Comparison of ENCODE assay signal across 17 cellular contexts in genomic region chr2:158496986-158497385, GRCh38. TPM values are rescaled to one million over a fixed set of nuclear protein-coding genes. Genes with fewer than 3 reads are reported as not detected.
A peak's percentile ranks its signal among the peaks of the same experiment; 100 is the strongest.
DNase-seq lines count a peak whose midpoint lies in the region; ATAC-seq and TF ChIP-seq lines count a peak whose summit lies in the region.
"Had no signal": no experiment of that assay in that cellular context is flagged by ENCODE, and none has a peak within 500 bp of the region (broad histone marks: within the 10 kb centered on the region; RNA-seq: fewer than 3 reads in every experiment).

No MANE protein-coding gene starts in this region.

- H3K27ac Mint-ChIP-seq in nephron, result peak overlapping the region; percentile 11 to 61 (median 21)
- H3K27ac Mint-ChIP-seq: activated naive CD8-positive, alpha-beta T cell; endodermal cell; T-cell had no signal

- H3K36me3 Mint-ChIP-seq in nephron (ENCODE audit: low read depth), result peaks cover 7% of the 10 kb centered on the region

- peaks cover 44% of the 10 kb centered on the region for H3K4me1 Mint-ChIP-seq in nephron

- H3K9me3 Mint-ChIP-seq in nephron, result no peaks in the 10 kb centered on the region
- H3K9me3 Mint-ChIP-seq: CD8-positive, alpha-beta memory T cell; endodermal cell; T-cell had no signal

- H3K4me3 Mint-ChIP-seq in nephron, result no peak overlapping the region
- H3K4me3 Mint-ChIP-seq: activated naive CD8-positive, alpha-beta T cell; CD8-positive, alpha-beta memory T cell; endodermal cell; T-cell had no signal

- no peak overlapping the region for H3K4me3 ChIP-seq in dorsolateral prefrontal cortex

- peak overlapping the region; percentile 38 for H3K27ac ChIP-seq in epithelial cell of prostate
- H3K27ac ChIP-seq in dorsolateral prefrontal cortex, result no peak overlapping the region

- no peak for TF ChIP-seq CTCF in nephron (IDR thresholded peaks at IDR 0.05; ENCODE audit: unreplicated experiment in 3 of 3)
- TF ChIP-seq CTCF in dorsolateral prefrontal cortex (IDR thresholded peaks at IDR 0.05 in 54 of 56, conservative IDR thresholded peaks at IDR 0.05 in 2 of 56; ENCODE audit: low read depth in 1 of 56, partially characterized antibody in 56 of 56), result no peak

- ATAC-seq in HG02973 (IDR thresholded peaks at IDR 0.05; ENCODE audit: unreplicated experiment), result no peak
- ATAC-seq: T-cell had no signal

- intact Hi-C loops in dorsolateral prefrontal cortex (cut with DNase I), result no loop called here

- H3K27me3 ChIP-seq in dorsolateral prefrontal cortex, result no peaks in the 10 kb centered on the region

- no peaks in the 10 kb centered on the region for H3K27me3 Mint-ChIP-seq in nephron (ENCODE audit: low read depth)
- H3K27me3 Mint-ChIP-seq: activated naive CD8-positive, alpha-beta T cell; CD8-positive, alpha-beta memory T cell; T-cell had no signal

- DNase-seq in NCI-H526 treated with DMSO at 0.1 percent for 48 hours (lab: John Stamatoyannopoulos, UW) (peak; percentile 59), epithelial cell of prostate (ENCODE audit: low read depth, low spot score) (no peak), T1000 (lab: John Stamatoyannopoulos, UW) (no peak), dorsolateral prefrontal cortex (no peak)
- DNase-seq: activated CD4-positive, alpha-beta T cell treated with anti-CD3 and anti-CD28 coated beads for 48 hours; CD8-positive, alpha-beta memory T cell; endodermal cell; head of caudate nucleus; NCI-H2171 treated with DMSO at 0.1 percent for 48 hours; occipital lobe; retina; SHP77; stimulated activated CD4-positive, alpha-beta T cell treated with anti-CD3 and anti-CD28 coated beads, Interleukin-12 subunit alpha, Interleukin-12 subunit beta, amount 100 ng/mL, for 4 hours; T-cell had no signal

RNA-seq across cellular contexts. Expression of gene PKP4, which starts 40.2 kb away (rescaled TPM):
- 100 to 1,000 TPM; 163 to 459 (median 237) TPM for total RNA-seq in dorsolateral prefrontal cortex

RNA-seq across cellular contexts. Expression of gene CCDC148, which starts 40.4 kb away (rescaled TPM):
- 10 to 100 TPM in 20 of 120 experiments, 1 to 10 TPM in 100; 4.8 to 15.3 (median 8.3) TPM for total RNA-seq in dorsolateral prefrontal cortex
- total RNA-seq: T-cell had no signal
